Comparison of ENCODE assay signal across 23 cellular contexts in the genomic region with DNA sequence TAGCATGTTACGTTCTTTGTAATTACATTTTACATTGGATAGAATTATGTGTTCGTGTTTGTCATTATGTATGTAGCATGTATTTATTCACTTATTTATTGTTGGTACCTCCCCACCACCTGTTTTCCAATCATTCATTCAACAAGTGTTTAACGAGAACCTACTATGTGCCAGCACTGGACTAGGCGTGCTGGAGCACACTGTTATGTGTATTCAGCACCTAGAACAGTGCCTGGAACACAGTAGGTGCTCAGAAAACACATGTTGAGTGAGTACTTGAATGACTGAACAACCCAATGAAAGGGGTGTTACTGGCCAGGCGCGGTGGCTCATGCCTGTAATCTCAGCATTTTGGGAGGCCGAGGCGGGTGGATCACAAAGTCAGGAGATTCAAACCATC. TPM values are rescaled to one million over a fixed set of nuclear protein-coding genes. Genes with fewer than 3 reads are reported as not detected.
A peak's percentile ranks its signal among the peaks of the same experiment; 100 is the strongest.
DNase-seq lines count a peak whose midpoint lies in the region; ATAC-seq, FAIRE-seq and TF ChIP-seq lines count a peak whose summit lies in the region.
"Had no signal": no experiment of that assay in that cellular context is flagged by ENCODE, and none has a peak within 500 bp of the region (broad histone marks: within the 10 kb centered on the region; RNA-seq: fewer than 3 reads in every experiment).

No MANE protein-coding gene starts in this region.

- H3K27ac ChIP-seq in RWPE1 = no peak overlapping the region
- H3K27ac ChIP-seq: BLaER1, HL-60 had no signal

- H3K36me3 Mint-ChIP-seq in central memory CD8-positive, alpha-beta T cell (ENCODE audit: insufficient read depth) = no peaks in the 10 kb centered on the region
- H3K36me3 Mint-ChIP-seq: IgD-negative memory B cell had no signal

- CTCF ChIA-PET in RWPE1 (lab: Yijun Ruan, JAX) = no interaction called here

- ATAC-seq in central memory CD8-positive, alpha-beta T cell (replicated peaks; ENCODE audit: extremely low read depth, poor library complexity, severe bottlenecking) = no peak
- no peak for ATAC-seq in GM18907 (IDR thresholded peaks at IDR 0.05; ENCODE audit: unreplicated experiment)

- peak; percentile 6 for DNase-seq in activated effector memory CD4-positive, alpha-beta T cell treated with anti-CD3 and anti-CD28 coated beads, Interleukin-2, amount 50 U/mL, for 16 hours
- DNase-seq in activated effector memory CD4-positive, alpha-beta T cell treated with Interleukin-2 at 50 U/mL for 16 hours = no peak
- no peak for DNase-seq in central memory CD8-positive, alpha-beta T cell (ENCODE audit: low spot score in 2 of 2)
- DNase-seq in posterior vena cava (ENCODE audit: low spot score) = peak; percentile 13
- DNase-seq in RWPE1 (ENCODE audit: low spot score) = no peak
- DNase-seq in H54 (ENCODE audit: insufficient read length, low spot score) = no peak
- DNase-seq: 8988T; CD4-positive, alpha-beta memory T cell; DMS153; DMS79; GDM1; GOT3 had no signal

- no peak overlapping the region for H3K4me3 Mint-ChIP-seq in central memory CD8-positive, alpha-beta T cell
- H3K4me3 Mint-ChIP-seq: CD14-positive monocyte; CD4-positive, alpha-beta memory T cell; H9; IgD-negative memory B cell had no signal

- POLR2A ChIA-PET in RWPE1 (lab: Yijun Ruan, JAX; ENCODE audit: low non-redundant PET) = no interaction called here

- no peak for FAIRE-seq in H54 (lab: Jason Lieb, UNC)
- FAIRE-seq: GM12892, GM18507, HTR-8/SVneo had no signal

- no peak for TF ChIP-seq POLR2A in H54 (IDR thresholded peaks at IDR 0.05; ENCODE audit: low read depth, low read length)

- no peaks in the 10 kb centered on the region for H3K9me3 Mint-ChIP-seq in central memory CD8-positive, alpha-beta T cell
- H3K9me3 Mint-ChIP-seq: CD4-positive, alpha-beta memory T cell; IgD-negative memory B cell had no signal

- no peaks in the 10 kb centered on the region for H3K4me1 Mint-ChIP-seq in central memory CD8-positive, alpha-beta T cell

- no peaks in the 10 kb centered on the region for H3K27me3 Mint-ChIP-seq in central memory CD8-positive, alpha-beta T cell

- intact Hi-C loops in posterior vena cava (cut with DNase I) = no loop called here

- peak overlapping the region; percentile 10 for H3K27ac Mint-ChIP-seq in central memory CD8-positive, alpha-beta T cell (ENCODE audit: low read depth)
- H3K27ac Mint-ChIP-seq: CD14-positive monocyte; CD4-positive, alpha-beta memory T cell; H9; IgD-negative memory B cell had no signal

- no peak for TF ChIP-seq CTCF in RWPE1 (conservative IDR thresholded peaks at IDR 0.05; ENCODE audit: low read depth)

RNA-seq across cellular contexts. Expression of gene ETV7, which starts 11.3 kb away (rescaled TPM):
- under 1 TPM in 1 of 2 donors, not detected in 1; 0.57 TPM for total RNA-seq in posterior vena cava

RNA-seq across cellular contexts. Expression of gene BNIP5, which starts 39.5 kb away (rescaled TPM):
- not detected for total RNA-seq in posterior vena cava
- total RNA-seq: A673; CD4-positive, alpha-beta memory T cell; Daoy; H9 had no signal

Comparison
In these comparisons a context has a peak if more than half of its experiments do, and no peak if none do; other contexts are left out.
1. DNase-seq: peak in activated effector memory CD4-positive, alpha-beta T cell treated with anti-CD3 and anti-CD28 coated beads, Interleukin-2, amount 50 U/mL, for 16 hours (single experiment) and posterior vena cava (single experiment); none in activated effector memory CD4-positive, alpha-beta T cell treated with Interleukin-2 at 50 U/mL for 16 hours (single experiment), central memory CD8-positive, alpha-beta T cell (0 of 2), RWPE1 (single experiment) and H54 (single experiment).